26 cellular contexts compared by ENCODE assay signal in the genomic region with DNA sequence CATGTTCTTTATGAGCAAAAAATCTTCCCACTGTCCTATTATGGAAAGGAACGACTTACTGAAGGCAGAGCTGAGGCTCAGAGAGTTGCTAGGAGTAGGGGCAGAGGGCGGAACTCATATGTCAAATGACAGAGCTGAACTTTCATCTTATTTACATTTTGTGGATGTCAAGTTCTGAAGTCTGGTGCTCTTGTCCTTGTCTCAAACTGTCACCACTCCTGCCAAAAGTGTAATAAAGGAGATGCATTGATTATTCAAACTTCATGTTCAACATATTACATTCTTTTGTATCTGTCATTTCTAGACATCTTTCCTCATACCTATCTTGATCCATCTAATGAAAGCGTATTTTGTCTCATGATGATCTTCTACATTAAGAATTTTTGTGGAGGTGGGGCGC. TPM values are rescaled to one million over a fixed set of nuclear protein-coding genes. Genes with fewer than 3 reads are reported as not detected.
"Had no signal": no experiment of that assay in that cellular context is flagged by ENCODE, and none has a peak within 500 bp of the region (broad histone marks: within the 10 kb centered on the region; RNA-seq: fewer than 3 reads in every experiment).

No MANE protein-coding gene starts in this region.

- H3K27ac ChIP-seq: stomach, suprapubic skin, testis, thoracic aorta, thyroid gland, tibial artery, tibial nerve, transverse colon, upper lobe of left lung, upper lobe of right lung, uterus, vagina had no signal

- DNase-seq: stimulated activated CD4-positive, alpha-beta T cell treated with anti-CD3 and anti-CD28 coated beads, Interleukin-2, amount 100 ng/mL, for 48 hours; stimulated activated CD4-positive, alpha-beta T cell treated with anti-CD3 and anti-CD28 coated beads, Interleukin-4, amount 100 ng/mL, for 1 hour; stimulated activated CD4-positive, alpha-beta T cell treated with anti-CD3 and anti-CD28 coated beads, Interleukin-4, amount 100 ng/mL, for 24 hours; stimulated activated CD4-positive, alpha-beta T cell treated with anti-CD3 and anti-CD28 coated beads, Interleukin-4, amount 100 ng/mL, for 4 hours; stimulated activated CD8-positive, alpha-beta memory T cell treated with anti-CD3 and anti-CD28 coated beads, Interleukin-4, amount 100 ng/mL, for 48 hours; stimulated activated naive B cell treated with anti-CD40 and anti-IgM and Interleukin-4, amounts not matched to agents 10 μg/mL and 1 μg/mL and 100 μg/mL, for 72 hours; stimulated activated naive CD4-positive, alpha-beta T cell; stimulated activated naive CD4-positive, alpha-beta T cell treated with Interleukin-2 at 50 U/mL for 16 hours; stimulated activated naive CD8-positive, alpha-beta T cell treated with anti-CD3 and anti-CD28 coated beads, Interleukin-15, amount 100 ng/mL, for 72 hours; stimulated activated naive CD8-positive, alpha-beta T cell treated with anti-CD3 and anti-CD28 coated beads, Interleukin-15, Interleukin-2, amounts not matched to agents 100 U/mL and 50 U/mL, for 24 hours; stomach; substantia nigra; testis; thyroid gland; tibial artery; transverse colon; trophoblast cell; upper lobe of left lung; upper lobe of right lung; uterus had no signal

- H3K9me3 ChIP-seq: stomach, suprapubic skin, testis, thoracic aorta, thyroid gland, tibial artery, tibial nerve, upper lobe of left lung, upper lobe of right lung, uterus, vagina had no signal

- H3K4me1 ChIP-seq: stomach, suprapubic skin, testis, thyroid gland, tibial artery, tibial nerve, transverse colon, upper lobe of left lung, upper lobe of right lung, uterus, vagina had no signal

- H3K36me3 ChIP-seq: stomach, suprapubic skin, thoracic aorta, thyroid gland, tibial artery, tibial nerve, transverse colon, upper lobe of left lung, upper lobe of right lung, uterus, vagina had no signal

- H3K4me3 ChIP-seq: stomach, suprapubic skin, testis, thoracic aorta, thyroid gland, tibial artery, tibial nerve, transverse colon, upper lobe of left lung, upper lobe of right lung, uterus, vagina had no signal

- H3K27me3 ChIP-seq: stomach, suprapubic skin, testis, thyroid gland, tibial artery, tibial nerve, transverse colon, upper lobe of left lung, upper lobe of right lung, uterus, vagina had no signal

RNA-seq across cellular contexts. Expression of gene C11orf87, which starts 57.1 kb away (rescaled TPM):
- total RNA-seq: subcutaneous adipose tissue, thoracic aorta, thyroid gland, transverse colon, vagina had no signal
- polyA plus RNA-seq: urinary bladder had no signal
